ENCODE assay signal across 19 cellular contexts in the genomic region with DNA sequence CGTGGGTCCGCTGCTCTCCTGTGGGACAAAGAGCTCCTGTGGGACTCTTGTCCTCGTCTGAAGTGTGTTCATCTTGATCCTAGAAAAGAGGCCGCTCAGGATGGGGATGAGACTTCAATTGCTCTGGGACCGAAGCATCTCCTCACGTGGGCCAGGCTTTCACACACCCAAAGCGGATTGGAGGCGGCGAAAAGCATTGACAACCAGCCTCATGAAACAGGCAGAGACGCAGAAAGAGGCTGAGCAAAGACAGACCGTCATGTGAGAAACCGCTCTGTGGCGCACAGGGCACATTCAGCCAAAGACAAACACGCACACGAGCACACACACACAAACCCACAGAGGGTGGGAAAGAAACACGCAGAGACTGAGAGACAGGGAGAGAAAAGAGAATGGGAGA.
"Had no signal": no experiment of that assay in that cellular context is flagged by ENCODE, and none has a peak within 500 bp of the region (broad histone marks: within the 10 kb centered on the region; RNA-seq: fewer than 3 reads in every experiment).

No MANE protein-coding gene starts in this region.

- H3K9ac ChIP-seq: neural progenitor cell had no signal

- H3K4me1 ChIP-seq: gastrocnemius medialis, neural progenitor cell, right lobe of liver had no signal

- H3K4me2 ChIP-seq: neural progenitor cell had no signal

- H3K4me3 ChIP-seq: gastrocnemius medialis, neural progenitor cell, right lobe of liver, skin epidermis had no signal

- DNase-seq: activated CD4-positive, alpha-beta T cell treated with anti-CD3 and anti-CD28 coated beads for 4 hours; activated CD4-positive, alpha-beta T cell treated with anti-CD3 and anti-CD28 coated beads, Interleukin-2, amount 50 U/mL, for 48 hours; activated gamma-delta T cell treated with Interleukin-2 at 50 U/mL for 16 hours; activated naive CD8-positive, alpha-beta T cell treated with anti-CD3 and anti-CD28 coated beads, Interleukin-2, amount 50 U/mL, for 24 hours; amygdala; central memory CD4-positive, alpha-beta T cell; effector CD8-positive, alpha-beta T cell; gastrocnemius medialis; hippocampal formation; immature natural killer cell; natural killer cell; occipital lobe; stimulated activated CD4-positive, alpha-beta T cell treated with anti-CD3 and anti-CD28 coated beads, Interleukin-4, amount 100 ng/mL, for 24 hours; T-helper 9 cell had no signal

- H3K9me3 ChIP-seq: gastrocnemius medialis, right lobe of liver had no signal

- H3K27me3 ChIP-seq: gastrocnemius medialis, neural progenitor cell, right lobe of liver had no signal

- H2AFZ ChIP-seq: neural progenitor cell had no signal

- H3K36me3 ChIP-seq: gastrocnemius medialis, neural progenitor cell, right lobe of liver had no signal

- H3K27ac ChIP-seq: gastrocnemius medialis, neural progenitor cell, right lobe of liver, skin epidermis, VCaP had no signal

- ATAC-seq: activated naive CD8-positive, alpha-beta T cell treated with anti-CD3 and anti-CD28 coated beads, Interleukin-2, amount 50 U/mL, for 24 hours; gastrocnemius medialis; natural killer cell; right lobe of liver; stimulated activated effector memory CD8-positive, alpha-beta T cell treated with anti-CD3 and anti-CD28 coated beads, Interleukin-12 subunit alpha, Interleukin-12 subunit beta, amount 100 ng/mL, for 72 hours had no signal
